1 cellular context compared by ENCODE assay signal in genomic region chr5:105903069-105903468, GRCh38.
TF ChIP-seq lines count a peak whose summit lies in the region.

No MANE protein-coding gene starts in this region.

TF ChIP-seq in SK-N-SH treated with all-trans-retinoic acid at 6 μM for 48 hours, 23 proteins besides CTCF, POLR2A, EP300 and RAD21 (continued from another document):
- TF ChIP-seq, protein P1, sequence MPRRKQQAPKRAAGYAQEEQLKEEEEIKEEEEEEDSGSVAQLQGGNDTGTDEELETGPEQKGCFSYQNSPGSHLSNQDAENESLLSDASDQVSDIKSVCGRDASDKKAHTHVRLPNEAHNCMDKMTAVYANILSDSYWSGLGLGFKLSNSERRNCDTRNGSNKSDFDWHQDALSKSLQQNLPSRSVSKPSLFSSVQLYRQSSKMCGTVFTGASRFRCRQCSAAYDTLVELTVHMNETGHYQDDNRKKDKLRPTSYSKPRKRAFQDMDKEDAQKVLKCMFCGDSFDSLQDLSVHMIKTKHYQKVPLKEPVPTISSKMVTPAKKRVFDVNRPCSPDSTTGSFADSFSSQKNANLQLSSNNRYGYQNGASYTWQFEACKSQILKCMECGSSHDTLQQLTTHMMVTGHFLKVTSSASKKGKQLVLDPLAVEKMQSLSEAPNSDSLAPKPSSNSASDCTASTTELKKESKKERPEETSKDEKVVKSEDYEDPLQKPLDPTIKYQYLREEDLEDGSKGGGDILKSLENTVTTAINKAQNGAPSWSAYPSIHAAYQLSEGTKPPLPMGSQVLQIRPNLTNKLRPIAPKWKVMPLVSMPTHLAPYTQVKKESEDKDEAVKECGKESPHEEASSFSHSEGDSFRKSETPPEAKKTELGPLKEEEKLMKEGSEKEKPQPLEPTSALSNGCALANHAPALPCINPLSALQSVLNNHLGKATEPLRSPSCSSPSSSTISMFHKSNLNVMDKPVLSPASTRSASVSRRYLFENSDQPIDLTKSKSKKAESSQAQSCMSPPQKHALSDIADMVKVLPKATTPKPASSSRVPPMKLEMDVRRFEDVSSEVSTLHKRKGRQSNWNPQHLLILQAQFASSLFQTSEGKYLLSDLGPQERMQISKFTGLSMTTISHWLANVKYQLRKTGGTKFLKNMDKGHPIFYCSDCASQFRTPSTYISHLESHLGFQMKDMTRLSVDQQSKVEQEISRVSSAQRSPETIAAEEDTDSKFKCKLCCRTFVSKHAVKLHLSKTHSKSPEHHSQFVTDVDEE (CRISPR knock-in tag; IDR thresholded peaks at IDR 0.05) = peak; percentile 88
- TF ChIP-seq POU6F1 (CRISPR knock-in tag; IDR thresholded peaks at IDR 0.05; ENCODE audit: borderline replicate concordance, low read depth) (peak; percentile 56; the same call in 1 of the 2 replicates), ZNF70 (CRISPR knock-in tag; IDR thresholded peaks at IDR 0.05) (0 out of 2 replicates have a peak, but pooled peaks have one; percentile 9), GLIS3 (CRISPR knock-in tag; IDR thresholded peaks at IDR 0.05) (no peak), CSDC2 (CRISPR knock-in tag; IDR thresholded peaks at IDR 0.05) (no peak), CREB5 (CRISPR knock-in tag; IDR thresholded peaks at IDR 0.05; ENCODE audit: low read depth) (peak; percentile 35; the same call in 1 of the 2 replicates), TCF4 (CRISPR knock-in tag; IDR thresholded peaks at IDR 0.05; ENCODE audit: borderline replicate concordance) (peak; percentile 99), ZNF8 (CRISPR knock-in tag; IDR thresholded peaks at IDR 0.05) (peak; percentile 43)
